21 cellular contexts compared by ENCODE assay signal in the genomic region with DNA sequence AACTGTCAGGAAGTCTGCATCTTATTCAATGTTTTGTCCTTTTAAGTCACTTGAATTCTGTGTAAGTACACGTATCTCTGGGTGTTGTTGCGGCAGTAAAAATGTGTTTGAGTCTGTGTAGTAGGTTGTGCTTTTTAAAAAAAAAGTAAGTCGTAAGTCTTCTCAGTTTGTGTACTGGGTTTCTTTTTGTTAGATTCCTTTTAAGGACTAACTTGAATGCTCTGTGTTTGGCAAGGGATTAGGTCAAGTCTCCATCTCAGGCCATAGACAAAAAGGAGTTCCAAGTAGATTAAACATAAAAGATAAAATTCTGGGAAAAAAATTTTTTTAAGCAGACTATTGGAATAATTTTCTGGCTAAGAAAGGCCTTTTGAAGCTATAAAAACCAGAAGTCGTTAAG.
DNase-seq lines count a peak whose midpoint lies in the region; ATAC-seq, FAIRE-seq and TF ChIP-seq lines count a peak whose summit lies in the region.
"Had no signal": no experiment of that assay in that cellular context is flagged by ENCODE, and none has a peak within 500 bp of the region (broad histone marks: within the 10 kb centered on the region; RNA-seq: fewer than 3 reads in every experiment).

No MANE protein-coding gene starts in this region.

- H3K27me3 Mint-ChIP-seq in endodermal cell (ENCODE audit: insufficient read depth) (no peaks in the 10 kb centered on the region), HFFc6 (ENCODE audit: insufficient read depth) (no peaks in the 10 kb centered on the region; the same call in 1 of the 2 replicates)
- H3K27me3 Mint-ChIP-seq: stimulated activated naive CD8-positive, alpha-beta T cell treated with anti-CD3 and anti-CD28 coated beads, Interleukin-15, Interleukin-2, amounts not matched to agents 100 ng/mL and 50 ng/mL, for 24 hours had no signal

- peaks cover 23% of the 10 kb centered on the region for H3K4me1 ChIP-seq in RWPE2 (ENCODE audit: insufficient read depth, poor library complexity, severe bottlenecking)
- peaks cover 9% of the 10 kb centered on the region for H3K4me1 ChIP-seq in endodermal cell (ENCODE audit: control insufficient read depth, insufficient read depth, low read length)
- peaks cover 0 to 5% of the 10 kb centered on the region in 2 donors for H3K4me1 ChIP-seq in muscle layer of duodenum (ENCODE audit: control insufficient read depth in 1 of 2, insufficient read depth in 2 of 2, low read length in 2 of 2)
- peaks cover 20% of the 10 kb centered on the region for H3K4me1 ChIP-seq in suprapubic skin
- H3K4me1 ChIP-seq: BE2C had no signal

- no peak for TF ChIP-seq EP300 in suprapubic skin (IDR thresholded peaks at IDR 0.05)

- peaks cover 15% of the 10 kb centered on the region for H3K4me1 Mint-ChIP-seq in endodermal cell
- H3K4me1 Mint-ChIP-seq in HFFc6 (ENCODE audit: low read depth), result peaks cover 18% of the 10 kb centered on the region

- ATAC-seq in RWPE2 (ENCODE audit: low read depth) (no peak), GM19395 (IDR thresholded peaks at IDR 0.05; ENCODE audit: unreplicated experiment) (no peak)

- H3K36me3 ChIP-seq in RWPE2 (ENCODE audit: low read depth), result 0 out of 2 replicates have a peak, but pooled peaks cover 12% of the 10 kb centered on the region
- peaks cover 68% of the 10 kb centered on the region for H3K36me3 ChIP-seq in endodermal cell (ENCODE audit: control insufficient read depth, insufficient read depth, low read length)
- H3K36me3 ChIP-seq in muscle layer of duodenum (ENCODE audit: control insufficient read depth in 1 of 2, insufficient read depth in 2 of 2, low read length in 2 of 2), result peaks cover 0 to 6% of the 10 kb centered on the region in 2 donors
- H3K36me3 ChIP-seq in suprapubic skin, result peaks cover 5% of the 10 kb centered on the region

- no peaks in the 10 kb centered on the region for H3K9me3 Mint-ChIP-seq in endodermal cell
- H3K9me3 Mint-ChIP-seq in HFFc6, result no peaks in the 10 kb centered on the region
- H3K9me3 Mint-ChIP-seq: activated naive CD4-positive, alpha-beta T cell treated with anti-CD3 and anti-CD28 coated beads for 36 hours; stimulated activated naive CD8-positive, alpha-beta T cell treated with anti-CD3 and anti-CD28 coated beads, Interleukin-15, Interleukin-2, amounts not matched to agents 100 ng/mL and 50 ng/mL, for 24 hours; T-helper 2 cell treated with Interferon-gamma antibody and Interleukin-4, amounts not matched to agents 5 μg/mL and 100 μg/mL, for 36 hours had no signal

- WGBS in endodermal cell (ENCODE audit: insufficient coverage in 1 of 2, insufficient read length in 1 of 2), 2 experiments, result 66 to 90% methylated on average over 2 to 4 of the region's 4 CpGs
- 53% methylated on average over 4 of the region's 4 CpGs for WGBS in suprapubic skin

- H3K9me3 ChIP-seq in RWPE2 (ENCODE audit: severe bottlenecking), result no peaks in the 10 kb centered on the region
- no peaks in the 10 kb centered on the region for H3K9me3 ChIP-seq in endodermal cell (ENCODE audit: control insufficient read depth, low read length)
- H3K9me3 ChIP-seq in muscle layer of duodenum (ENCODE audit: control insufficient read depth in 1 of 2, low read length in 2 of 2), result no peaks in the 10 kb centered on the region
- H3K9me3 ChIP-seq in suprapubic skin, result no peaks in the 10 kb centered on the region
- H3K9me3 ChIP-seq: BE2C, spleen had no signal

- H3K4me3 Mint-ChIP-seq in endodermal cell, result no peak overlapping the region
- H3K4me3 Mint-ChIP-seq in HFFc6, result no peak overlapping the region
- H3K4me3 Mint-ChIP-seq: activated naive CD4-positive, alpha-beta T cell treated with anti-CD3 and anti-CD28 coated beads for 36 hours; stimulated activated naive CD8-positive, alpha-beta T cell treated with anti-CD3 and anti-CD28 coated beads, Interleukin-15, Interleukin-2, amounts not matched to agents 100 ng/mL and 50 ng/mL, for 24 hours; T-helper 2 cell treated with Interferon-gamma antibody and Interleukin-4, amounts not matched to agents 5 μg/mL and 100 μg/mL, for 36 hours had no signal

- H3K27ac Mint-ChIP-seq in endodermal cell, result peak overlapping the region; percentile 29
- H3K27ac Mint-ChIP-seq in HFFc6, result no peak overlapping the region
- H3K27ac Mint-ChIP-seq: activated naive CD4-positive, alpha-beta T cell treated with anti-CD3 and anti-CD28 coated beads for 36 hours; stimulated activated naive CD8-positive, alpha-beta T cell treated with anti-CD3 and anti-CD28 coated beads, Interleukin-15, Interleukin-2, amounts not matched to agents 100 ng/mL and 50 ng/mL, for 24 hours; T-helper 2 cell treated with Interferon-gamma antibody and Interleukin-4, amounts not matched to agents 5 μg/mL and 100 μg/mL, for 36 hours had no signal

- no peak for FAIRE-seq in GM12891 (lab: Jason Lieb, UNC)
- FAIRE-seq: bronchial epithelial cell, GM18507 had no signal

- TF ChIP-seq CTCF in RWPE2 (IDR thresholded peaks at IDR 0.05; ENCODE audit: poor library complexity, severe bottlenecking), result no peak
- TF ChIP-seq CTCF in endodermal cell (conservative IDR thresholded peaks at IDR 0.05), result no peak
- no peak for TF ChIP-seq CTCF in suprapubic skin (IDR thresholded peaks at IDR 0.05)
- no peak for TF ChIP-seq CTCF in HFFc6 (IDR thresholded peaks at IDR 0.05)

- H3K4me3 ChIP-seq in RWPE2 (ENCODE audit: severe bottlenecking) (no peak overlapping the region), endodermal cell (ENCODE audit: low read length) (peak overlapping the region; percentile 32), muscle layer of duodenum (ENCODE audit: low read depth in 1 of 2, low read length in 2 of 2) (no peak overlapping the region), suprapubic skin (no peak overlapping the region)
- H3K4me3 ChIP-seq: spleen had no signal

- H3K9ac ChIP-seq in endodermal cell (ENCODE audit: extremely low read depth, low read length, poor library complexity, severe bottlenecking), result no peak overlapping the region

- no peak for DNase-seq in RWPE2 (ENCODE audit: low spot score)
- no peak for DNase-seq in endodermal cell
- no peak for DNase-seq in suprapubic skin (ENCODE audit: low spot score in 2 of 2)
- no peak for DNase-seq in GM12891 (ENCODE audit: insufficient read length, low spot score)
- DNase-seq in islet precursor cell, result no peak
- DNase-seq in HFFc6, result no peak
- DNase-seq: activated CD4-positive, alpha-beta T cell treated with anti-CD3 and anti-CD28 coated beads for 4 hours; activated naive CD4-positive, alpha-beta T cell treated with anti-CD3 and anti-CD28 coated beads for 36 hours; activated T-cell treated with anti-CD3 and anti-CD28 coated beads for 4 hours; BE2C; DMS 273 treated with DMSO at 0.1 percent for 48 hours; effector CD8-positive, alpha-beta T cell; nucleus accumbens; SIG-M5; spleen had no signal

- peaks cover 67% of the 10 kb centered on the region for H3K36me3 Mint-ChIP-seq in endodermal cell (ENCODE audit: low read depth)
- H3K36me3 Mint-ChIP-seq in HFFc6 (ENCODE audit: low read depth), result peaks cover 21% of the 10 kb centered on the region

- H3K27ac ChIP-seq in RWPE2 (ENCODE audit: poor library complexity, severe bottlenecking), result peak overlapping the region; percentile 67
- H3K27ac ChIP-seq in endodermal cell (ENCODE audit: low read depth, low read length), result no peak overlapping the region
- H3K27ac ChIP-seq in muscle layer of duodenum (ENCODE audit: low read length), result peak overlapping the region; percentile 39
- peak overlapping the region; percentile 36 for H3K27ac ChIP-seq in suprapubic skin

- no peaks in the 10 kb centered on the region for H3K27me3 ChIP-seq in RWPE2 (ENCODE audit: insufficient read depth, poor library complexity, severe bottlenecking)
- no peaks in the 10 kb centered on the region for H3K27me3 ChIP-seq in endodermal cell (ENCODE audit: control insufficient read depth, insufficient read depth, low read length, poor library complexity, severe bottlenecking)
- no peaks in the 10 kb centered on the region for H3K27me3 ChIP-seq in muscle layer of duodenum (ENCODE audit: low read depth, low read length)
- no peaks in the 10 kb centered on the region for H3K27me3 ChIP-seq in suprapubic skin
- H3K27me3 ChIP-seq: BE2C, spleen had no signal

- TF ChIP-seq POLR2A in suprapubic skin (IDR thresholded peaks at IDR 0.05) (no peak), GM12891 (IDR thresholded peaks at IDR 0.05; ENCODE audit: low read depth, low read length) (no peak)

TF ChIP-seq in GM12891, 5 proteins besides CTCF, POLR2A, EP300 and RAD21:
- TF ChIP-seq PAX5 (IDR thresholded peaks at IDR 0.05; ENCODE audit: insufficient read depth, low read length, severe bottlenecking) (no peak), SPI1 (IDR thresholded peaks at IDR 0.05; ENCODE audit: low read depth, low read length) (no peak), POLR2AphosphoS5 (IDR thresholded peaks at IDR 0.05; ENCODE audit: low read depth, low read length) (no peak), TAF1 (IDR thresholded peaks at IDR 0.05; ENCODE audit: low read depth, low read length) (no peak), POU2F2 (IDR thresholded peaks at IDR 0.05; ENCODE audit: low read depth, low read length) (no peak)
